18 cellular contexts compared by ENCODE assay signal in genomic region chr1:201653238-201653637, GRCh38.
DNase-seq lines count a peak whose midpoint lies in the region; ATAC-seq and TF ChIP-seq lines count a peak whose summit lies in the region.
"Had no signal": no experiment of that assay in that cellular context is flagged by ENCODE, and none has a peak within 500 bp of the region (broad histone marks: within the 10 kb centered on the region; RNA-seq: fewer than 3 reads in every experiment).

No MANE protein-coding gene starts in this region.

- H3K27me3 Mint-ChIP-seq in endothelial cell (ENCODE audit: unreplicated experiment) (peaks cover 7% of the 10 kb centered on the region), type B pancreatic cell (peaks cover 7% of the 10 kb centered on the region)

- H3K36me3 Mint-ChIP-seq in endothelial cell (ENCODE audit: low read depth, unreplicated experiment) (peaks cover 6% of the 10 kb centered on the region), type B pancreatic cell (no peaks in the 10 kb centered on the region)
- H3K36me3 Mint-ChIP-seq: activated CD4-positive, alpha-beta memory T cell treated with anti-CD3 and anti-CD28 coated beads for 36 hours; activated naive CD8-positive, alpha-beta T cell treated with anti-CD3 and anti-CD28 coated beads, Interleukin-2, amount 10 ng/mL, durations not matched to agents 7 days and 5 days had no signal

- ATAC-seq in SK-N-SH treated with all-trans-retinoic acid at 6 μM for 48 hours (no peak), left lobe of liver (no peak)
- ATAC-seq: stimulated activated naive CD8-positive, alpha-beta T cell treated with anti-CD3 and anti-CD28 coated beads, Interleukin-15, amount 100 ng/mL, for 72 hours had no signal

- no peaks in the 10 kb centered on the region for H3K27me3 ChIP-seq in SK-N-SH (ENCODE audit: insufficient read depth)
- no peaks in the 10 kb centered on the region for H3K27me3 ChIP-seq in OCI-LY3 (ENCODE audit: low read depth, low read length)
- H3K27me3 ChIP-seq in A673 (replicated peaks; ENCODE audit: insufficient read depth, low read depth, low read length, poor library complexity) = no peaks in the 10 kb centered on the region
- H3K27me3 ChIP-seq: SJSA1, vagina had no signal

- POLR2A ChIA-PET in SK-N-SH (lab: Yijun Ruan, JAX) = no interaction called here
- POLR2A ChIA-PET in A673 (lab: Charles Lee; ENCODE audit: low non-redundant PET) = interaction anchor here (0.6 kb wide), 1 partner anchor 55 kb away, joined by 4 read pairs; no protein-coding TSS in a partner anchor

- H3K4me3 ChIP-seq in SK-N-SH (ENCODE audit: low read depth in 2 of 2, low read length in 1 of 2) = no peak overlapping the region
- H3K4me3 ChIP-seq in OCI-LY3 (ENCODE audit: low read length) = no peak overlapping the region
- H3K4me3 ChIP-seq in A673 (ENCODE audit: low read depth, low read length, poor library complexity, severe bottlenecking) = no peak overlapping the region
- H3K4me3 ChIP-seq: SJSA1, vagina had no signal

- no peaks in the 10 kb centered on the region for H3K9me2 ChIP-seq in SK-N-SH

- no peaks in the 10 kb centered on the region for H3K9me3 ChIP-seq in SK-N-SH
- no peaks in the 10 kb centered on the region for H3K9me3 ChIP-seq in OCI-LY3 (ENCODE audit: insufficient read depth, low read length)
- H3K9me3 ChIP-seq in A673 (ENCODE audit: low read depth, low read length, poor library complexity, severe bottlenecking) = no peaks in the 10 kb centered on the region
- H3K9me3 ChIP-seq: SJSA1, vagina had no signal

- H3K9me3 Mint-ChIP-seq in endothelial cell (ENCODE audit: unreplicated experiment) = no peaks in the 10 kb centered on the region
- H3K9me3 Mint-ChIP-seq in type B pancreatic cell = no peaks in the 10 kb centered on the region
- H3K9me3 Mint-ChIP-seq: activated CD4-positive, alpha-beta memory T cell treated with anti-CD3 and anti-CD28 coated beads for 36 hours; activated naive CD8-positive, alpha-beta T cell treated with anti-CD3 and anti-CD28 coated beads, Interleukin-2, amount 10 ng/mL, durations not matched to agents 7 days and 5 days; stimulated activated naive CD8-positive, alpha-beta T cell treated with anti-CD3 and anti-CD28 coated beads, Interleukin-15, amount 100 ng/mL, for 72 hours had no signal

- peaks cover 58 to 79% of the 10 kb centered on the region in 2 experiments for H3K4me1 ChIP-seq in SK-N-SH (ENCODE audit: control insufficient read depth in 1 of 2, insufficient read depth in 2 of 2, low read depth in 1 of 2, low read length in 1 of 2)
- H3K4me1 ChIP-seq in OCI-LY3 (ENCODE audit: low read length) = peaks cover 25% of the 10 kb centered on the region
- H3K4me1 ChIP-seq in A673 (ENCODE audit: insufficient read depth, low read length, poor library complexity, severe bottlenecking) = peaks cover 26% of the 10 kb centered on the region

- TF ChIP-seq CTCF in SK-N-SH (IDR thresholded peaks at IDR 0.05) (no peak), OCI-LY3 (IDR thresholded peaks at IDR 0.05; ENCODE audit: low read depth, low read length) (no peak), endothelial cell (IDR thresholded peaks at IDR 0.05; ENCODE audit: unreplicated experiment) (no peak), type B pancreatic cell (conservative IDR thresholded peaks at IDR 0.05) (no peak), A673 (conservative IDR thresholded peaks at IDR 0.05; ENCODE audit: low read depth, low read length) (no peak)

- TF ChIP-seq EP300 in SK-N-SH (IDR thresholded peaks at IDR 0.05; ENCODE audit: borderline replicate concordance in 1 of 2, low read depth in 1 of 2, low read length in 1 of 2) = no peak

- peaks cover 18% of the 10 kb centered on the region for H3F3A ChIP-seq in SK-N-SH (replicated peaks; ENCODE audit: insufficient read depth)

- H3K4me3 Mint-ChIP-seq in endothelial cell (ENCODE audit: unreplicated experiment) = no peak overlapping the region
- H3K4me3 Mint-ChIP-seq in type B pancreatic cell = peak overlapping the region; percentile 41
- H3K4me3 Mint-ChIP-seq: activated CD4-positive, alpha-beta memory T cell treated with anti-CD3 and anti-CD28 coated beads for 36 hours; activated naive CD8-positive, alpha-beta T cell treated with anti-CD3 and anti-CD28 coated beads, Interleukin-2, amount 10 ng/mL, durations not matched to agents 7 days and 5 days; stimulated activated naive CD8-positive, alpha-beta T cell treated with anti-CD3 and anti-CD28 coated beads, Interleukin-15, amount 100 ng/mL, for 72 hours had no signal

- H3K36me3 ChIP-seq in SK-N-SH (replicated peaks in 1 of 2; ENCODE audit: control insufficient read depth in 1 of 2, insufficient read depth in 2 of 2, low read length in 1 of 2) (peaks cover 10 to 46% of the 10 kb centered on the region in 2 experiments), OCI-LY3 (replicated peaks; ENCODE audit: low read depth, low read length) (no peaks in the 10 kb centered on the region), A673 (ENCODE audit: insufficient read depth, low read length, poor library complexity, severe bottlenecking) (no peaks in the 10 kb centered on the region)
- H3K36me3 ChIP-seq: vagina had no signal

- H3K4me1 Mint-ChIP-seq in endothelial cell (ENCODE audit: unreplicated experiment) (peaks cover 22% of the 10 kb centered on the region), type B pancreatic cell (ENCODE audit: unreplicated experiment) (peaks cover 48% of the 10 kb centered on the region)
- H3K4me1 Mint-ChIP-seq: activated naive CD8-positive, alpha-beta T cell treated with anti-CD3 and anti-CD28 coated beads, Interleukin-2, amount 10 ng/mL, durations not matched to agents 7 days and 5 days; stimulated activated naive CD8-positive, alpha-beta T cell treated with anti-CD3 and anti-CD28 coated beads, Interleukin-15, amount 100 ng/mL, for 72 hours had no signal

- intact Hi-C loops in A673 (cut with micrococcal nuclease; ENCODE audit: unreplicated experiment) = loop anchor here (5.0 kb wide), 1 partner anchor 49 kb away; no protein-coding TSS in a partner anchor

- 90% methylated on average over 3 of the region's 3 CpGs for WGBS in SK-N-SH (ENCODE audit: low lambda C conversion rate)

- DNase-seq in SK-N-SH (no peak), endothelial cell (ENCODE audit: low spot score) (no peak), type B pancreatic cell (ENCODE audit: extremely low spot score, unreplicated experiment) (no peak), A673 (ENCODE audit: low spot score) (no peak), left lobe of liver (ENCODE audit: low spot score) (no peak)
- DNase-seq in stimulated activated naive CD4-positive, alpha-beta T cell (lab: John Stamatoyannopoulos, UW) = no peak
- DNase-seq: activated CD4-positive, alpha-beta memory T cell treated with anti-CD3 and anti-CD28 coated beads for 36 hours; activated naive CD8-positive, alpha-beta T cell treated with anti-CD3 and anti-CD28 coated beads, Interleukin-2, amount 10 ng/mL, durations not matched to agents 7 days and 5 days; KG1; NCI-H187 treated with DMSO at 0.1 percent for 48 hours; NCI-H82; stimulated activated CD4-positive, alpha-beta T cell treated with anti-CD3 and anti-CD28 coated beads, Interleukin-12 subunit alpha, Interleukin-12 subunit beta, amount 100 ng/mL, for 4 hours; stimulated activated naive CD8-positive, alpha-beta T cell treated with anti-CD3 and anti-CD28 coated beads, Interleukin-15, amount 100 ng/mL, for 72 hours had no signal

- no peak overlapping the region for H2AFZ ChIP-seq in SK-N-SH (ENCODE audit: low read depth)
- no peak overlapping the region for H2AFZ ChIP-seq in OCI-LY3 (ENCODE audit: low read depth, low read length)

- H3K9ac ChIP-seq in SK-N-SH (no peak overlapping the region), OCI-LY3 (ENCODE audit: low read length) (no peak overlapping the region)

- peak overlapping the region in 1 of 2 experiments; percentile 31; a peak in 1 of 4 replicates for H3K27ac ChIP-seq in SK-N-SH (ENCODE audit: low read depth in 2 of 2, low read length in 1 of 2)
- H3K27ac ChIP-seq in OCI-LY3 (ENCODE audit: low read length) = no peak overlapping the region
- no peak overlapping the region for H3K27ac ChIP-seq in A673 (ENCODE audit: low read depth, low read length, poor library complexity, severe bottlenecking)
- H3K27ac ChIP-seq: SJSA1, vagina had no signal

- H3K27ac Mint-ChIP-seq in endothelial cell (ENCODE audit: unreplicated experiment) = peak overlapping the region; percentile 19
- no peak overlapping the region for H3K27ac Mint-ChIP-seq in type B pancreatic cell
- H3K27ac Mint-ChIP-seq: activated CD4-positive, alpha-beta memory T cell treated with anti-CD3 and anti-CD28 coated beads for 36 hours; activated naive CD8-positive, alpha-beta T cell treated with anti-CD3 and anti-CD28 coated beads, Interleukin-2, amount 10 ng/mL, durations not matched to agents 7 days and 5 days; progenitor cell of endocrine pancreas; stimulated activated naive CD8-positive, alpha-beta T cell treated with anti-CD3 and anti-CD28 coated beads, Interleukin-15, amount 100 ng/mL, for 72 hours had no signal

- peak overlapping the region; percentile 40 for H3K4me2 ChIP-seq in SK-N-SH
- H3K4me2 ChIP-seq in OCI-LY3 (ENCODE audit: low read length) = peak overlapping the region; percentile 21

- TF ChIP-seq RAD21 in SK-N-SH (IDR thresholded peaks at IDR 0.05; ENCODE audit: low read length) = no peak

- H4K20me1 ChIP-seq in SK-N-SH (ENCODE audit: insufficient read depth) (peaks cover 92% of the 10 kb centered on the region), OCI-LY3 (ENCODE audit: insufficient read depth, low read length) (no peaks in the 10 kb centered on the region)

- H3K79me2 ChIP-seq in SK-N-SH (ENCODE audit: insufficient read depth) (peaks cover 99% of the 10 kb centered on the region), OCI-LY3 (ENCODE audit: low read length) (no peaks in the 10 kb centered on the region)

- no TSS peak for BruUV-seq in A673 (replicated peaks; lab: Mats Ljungman, UMichigan)

- CTCF ChIA-PET in SK-N-SH (lab: Yijun Ruan, JAX) = interaction anchor here (0.8 to 4.9 kb wide), 3 partner anchors 51 to 176 kb away, joined by 3 to 50 read pairs (median 32); partner anchors contain the start of gene IPO9
- CTCF ChIA-PET in A673 (lab: Charles Lee) = no interaction called here

TF ChIP-seq in SK-N-SH, 30 proteins besides CTCF, POLR2A, EP300 and RAD21 (continues in another document):
- TF ChIP-seq GABPA (IDR thresholded peaks at IDR 0.05; ENCODE audit: low read depth) (no peak), ELF1 (IDR thresholded peaks at IDR 0.05) (no peak)

TF ChIP-seq in SK-N-SH treated with all-trans-retinoic acid at 6 μM for 48 hours, 23 proteins besides CTCF, POLR2A, EP300 and RAD21 (continues in another document):
- no peak for TF ChIP-seq CSRNP3 (CRISPR knock-in tag; IDR thresholded peaks at IDR 0.05)
